Comparison of ENCODE assay signal across 25 cellular contexts in the genomic region with DNA sequence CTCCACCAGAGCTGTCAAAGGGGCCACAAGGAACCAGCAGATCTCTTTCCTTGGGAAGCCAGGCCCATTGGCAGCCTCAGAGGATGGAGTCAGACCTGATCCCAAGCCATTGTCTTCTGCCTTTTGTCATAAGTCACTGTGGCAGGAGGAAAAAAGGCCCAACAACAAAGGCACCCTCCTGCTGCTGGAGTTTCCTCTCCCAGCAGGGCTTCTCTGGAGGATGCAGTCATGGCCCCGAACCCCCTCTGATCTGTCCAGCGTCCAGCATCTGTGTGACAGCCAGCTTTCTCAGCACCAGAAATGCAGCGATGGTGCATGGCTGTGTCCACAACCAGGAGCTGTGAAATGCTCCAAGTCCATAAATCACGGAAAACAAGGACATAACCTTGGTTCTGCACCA. TPM values are rescaled to one million over a fixed set of nuclear protein-coding genes. Genes with fewer than 3 reads are reported as not detected.
"Had no signal": no experiment of that assay in that cellular context is flagged by ENCODE, and none has a peak within 500 bp of the region (broad histone marks: within the 10 kb centered on the region; RNA-seq: fewer than 3 reads in every experiment).

No MANE protein-coding gene starts in this region.

- H3K27me3 ChIP-seq: breast epithelium, foreskin keratinocyte, sigmoid colon, upper lobe of left lung had no signal

- H3K4me3 ChIP-seq: breast epithelium, sigmoid colon, smooth muscle cell, thoracic aorta, upper lobe of left lung had no signal

- H3K27me3 Mint-ChIP-seq: activated B cell treated with CpG ODN at 0.5 μM for 24 hours; dendritic cell treated with granulocyte-macrophage colony-stimulating factor and Interleukin-4, amounts not matched to agents 40 ng/mL and 50 ng/mL, for 4 days had no signal

- H3K36me3 Mint-ChIP-seq: activated naive CD8-positive, alpha-beta T cell treated with anti-CD3 and anti-CD28 coated beads for 36 hours; immature natural killer cell; stimulated activated naive B cell treated with anti-CD40 and anti-IgM and Interleukin-4, amounts not matched to agents 10 μg/mL and 1 μg/mL and 100 μg/mL, for 72 hours; T-cell had no signal

- H3K27ac Mint-ChIP-seq: activated B cell treated with CpG ODN at 0.5 μM for 24 hours; activated CD4-positive, alpha-beta T cell treated with anti-CD3 and anti-CD28 coated beads for 36 hours; activated naive CD8-positive, alpha-beta T cell treated with anti-CD3 and anti-CD28 coated beads for 36 hours; dendritic cell treated with granulocyte-macrophage colony-stimulating factor and Interleukin-4, amounts not matched to agents 40 ng/mL and 50 ng/mL, for 4 days; immature natural killer cell; nephron progenitor cell; stimulated activated naive B cell treated with anti-CD40 and anti-IgM and Interleukin-4, amounts not matched to agents 10 μg/mL and 1 μg/mL and 100 μg/mL, for 72 hours had no signal

- H3K36me3 ChIP-seq: breast epithelium, sigmoid colon, thoracic aorta, upper lobe of left lung had no signal

- H3K27ac ChIP-seq: breast epithelium, foreskin keratinocyte, sigmoid colon, thoracic aorta, upper lobe of left lung had no signal

- H3K9me3 Mint-ChIP-seq: activated B cell treated with CpG ODN at 0.5 μM for 24 hours had no signal

- H3K4me3 Mint-ChIP-seq: activated B cell treated with CpG ODN at 0.5 μM for 24 hours; activated CD4-positive, alpha-beta T cell treated with anti-CD3 and anti-CD28 coated beads for 36 hours; activated naive CD8-positive, alpha-beta T cell treated with anti-CD3 and anti-CD28 coated beads for 36 hours; dendritic cell treated with granulocyte-macrophage colony-stimulating factor and Interleukin-4, amounts not matched to agents 40 ng/mL and 50 ng/mL, for 4 days; immature natural killer cell; nephron progenitor cell; stimulated activated naive B cell treated with anti-CD40 and anti-IgM and Interleukin-4, amounts not matched to agents 10 μg/mL and 1 μg/mL and 100 μg/mL, for 72 hours; T-cell had no signal

- H3K4me1 ChIP-seq: breast epithelium, foreskin keratinocyte, sigmoid colon, upper lobe of left lung had no signal

- DNase-seq: activated B cell treated with CpG ODN at 0.5 μM for 24 hours; activated CD4-positive, alpha-beta T cell treated with anti-CD3 and anti-CD28 coated beads for 36 hours; activated CD4-positive, alpha-beta T cell treated with anti-CD3 and anti-CD28 coated beads, Interleukin-2, amount 50 U/mL, for 48 hours; activated naive CD4-positive, alpha-beta T cell treated with Interleukin-2 at 50 U/mL for 16 hours; activated naive CD8-positive, alpha-beta T cell treated with anti-CD3 and anti-CD28 coated beads for 36 hours; activated T-cell treated with anti-CD3 and anti-CD28 coated beads, Interleukin-2, amount 50 U/mL, for 48 hours; effector CD8-positive, alpha-beta T cell; foreskin keratinocyte; immature natural killer cell; kidney glomerular epithelial cell; left ventricle myocardium superior; mammary epithelial cell; nephron progenitor cell; sigmoid colon; stimulated activated CD4-positive, alpha-beta T cell treated with anti-CD3 and anti-CD28 coated beads, Interleukin-15, amount 100 ng/mL, for 24 hours; stimulated activated CD8-positive, alpha-beta memory T cell treated with anti-CD3 and anti-CD28 coated beads, Interleukin-4, amount 100 ng/mL, for 48 hours; stimulated activated naive B cell treated with anti-CD40 and anti-IgM and Interleukin-4, amounts not matched to agents 10 μg/mL and 1 μg/mL and 100 μg/mL, for 72 hours; T-cell; upper lobe of left lung had no signal

- H3K4me1 Mint-ChIP-seq: activated B cell treated with CpG ODN at 0.5 μM for 24 hours; activated CD4-positive, alpha-beta T cell treated with anti-CD3 and anti-CD28 coated beads for 36 hours; activated naive CD8-positive, alpha-beta T cell treated with anti-CD3 and anti-CD28 coated beads for 36 hours; immature natural killer cell; stimulated activated naive B cell treated with anti-CD40 and anti-IgM and Interleukin-4, amounts not matched to agents 10 μg/mL and 1 μg/mL and 100 μg/mL, for 72 hours; T-cell had no signal

RNA-seq across cellular contexts. Expression of a gene that starts 30.4 kb away (rescaled TPM):
- total RNA-seq: activated B cell treated with CpG ODN at 0.5 μM for 24 hours; activated CD4-positive, alpha-beta T cell treated with anti-CD3 and anti-CD28 coated beads for 36 hours; activated CD8-positive, alpha-beta memory T cell treated with anti-CD3 and anti-CD28 coated beads for 36 hours; activated naive CD8-positive, alpha-beta T cell treated with anti-CD3 and anti-CD28 coated beads for 36 hours; myocyte had no signal
